In the genomic region with DNA sequence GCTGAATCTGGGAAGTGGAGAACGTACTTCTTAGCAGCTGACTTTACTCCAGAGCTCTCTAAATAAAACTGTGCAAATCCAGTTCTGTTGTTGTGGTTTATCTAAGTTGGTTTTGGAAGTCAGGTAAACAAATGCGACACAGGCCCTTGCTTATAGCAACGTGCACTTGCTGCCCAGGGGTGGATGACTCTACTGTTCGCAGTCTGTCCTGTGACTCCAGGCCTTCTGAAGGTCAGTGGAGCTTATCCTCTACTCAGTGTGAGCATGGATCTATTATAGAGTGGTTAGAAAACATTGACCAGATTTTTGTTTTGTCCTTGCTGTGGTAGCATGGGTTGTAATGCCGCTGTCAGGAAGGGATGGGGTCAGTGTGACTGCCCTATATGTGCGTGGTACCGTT, we compare ENCODE assay signal across 17 cellular contexts.
"Had no signal": no experiment of that assay in that cellular context is flagged by ENCODE, and none has a peak within 500 bp of the region (broad histone marks: within the 10 kb centered on the region; RNA-seq: fewer than 3 reads in every experiment).

No MANE protein-coding gene starts in this region.

- DNase-seq: KBM-7, MV-4-11, NCI-H1048, NCI-H1105, NCI-H1417, NCI-H1436 treated with DMSO at 0.1 percent for 48 hours, NCI-H1694, NCI-H187 treated with DMSO at 0.1 percent for 48 hours, NCI-H2029 treated with DMSO at 0.1 percent for 48 hours, NCI-H2107, NCI-H2227 treated with DMSO at 0.1 percent for 48 hours, NCI-H524 treated with DMSO at 0.1 percent for 48 hours, NCI-H69, NCI-H774, RPMI8226, SHP77, SK-N-SH had no signal

- H3K9me3 ChIP-seq: SK-N-SH had no signal
